In genomic region chr5:107665036-107665435, GRCh38 we compare ENCODE assay signal across 1 cellular context.
TF ChIP-seq lines count a peak whose summit lies in the region.

No MANE protein-coding gene starts in this region.

TF ChIP-seq in H1, 55 proteins besides CTCF, POLR2A, EP300 and RAD21:
- TF ChIP-seq FOSL1 (IDR thresholded peaks at IDR 0.05; ENCODE audit: insufficient read depth, low read depth, low read length) (no peak), KDM1A (IDR thresholded peaks at IDR 0.05; ENCODE audit: borderline replicate concordance, low read length) (no peak), SP2 (IDR thresholded peaks at IDR 0.05; ENCODE audit: low read length) (no peak), POU5F1 (IDR thresholded peaks at IDR 0.05; ENCODE audit: low read depth, low read length) (no peak), MAX (IDR thresholded peaks at IDR 0.05) (no peak), SRF (IDR thresholded peaks at IDR 0.05; ENCODE audit: low read depth, low read length) (no peak), SUZ12 (IDR thresholded peaks at IDR 0.05; ENCODE audit: low read length) (no peak), ASH2L (IDR thresholded peaks at IDR 0.05; ENCODE audit: low read length) (no peak), BRCA1 (IDR thresholded peaks at IDR 0.05; ENCODE audit: low read depth, low read length) (no peak), RBBP5 (IDR thresholded peaks at IDR 0.05; ENCODE audit: borderline replicate concordance, low read depth, low read length) (no peak), CBX5 (IDR thresholded peaks at IDR 0.05; ENCODE audit: low read depth, low read length) (no peak), BACH1 (IDR thresholded peaks at IDR 0.05; ENCODE audit: low read length) (no peak), ZNF274 (IDR thresholded peaks at IDR 0.05; ENCODE audit: borderline replicate concordance, extremely low read depth, low read length) (no peak), RXRA (IDR thresholded peaks at IDR 0.05; ENCODE audit: insufficient read depth, low read depth, low read length) (no peak), USF2 (IDR thresholded peaks at IDR 0.05; ENCODE audit: low read length) (no peak), SP1 (IDR thresholded peaks at IDR 0.05; ENCODE audit: low read depth, low read length) (no peak), SAP30 (IDR thresholded peaks at IDR 0.05; ENCODE audit: insufficient read depth, insufficient replicate concordance, low read length) (no peak), TAF7 (optimal IDR thresholded peaks at IDR 0.05; ENCODE audit: borderline replicate concordance, low read depth, low read length) (no peak), TAF1 (IDR thresholded peaks at IDR 0.05; ENCODE audit: low read depth, low read length) (no peak), TEAD4 (IDR thresholded peaks at IDR 0.05; ENCODE audit: low read depth, low read length) (no peak)
